In the genomic region with DNA sequence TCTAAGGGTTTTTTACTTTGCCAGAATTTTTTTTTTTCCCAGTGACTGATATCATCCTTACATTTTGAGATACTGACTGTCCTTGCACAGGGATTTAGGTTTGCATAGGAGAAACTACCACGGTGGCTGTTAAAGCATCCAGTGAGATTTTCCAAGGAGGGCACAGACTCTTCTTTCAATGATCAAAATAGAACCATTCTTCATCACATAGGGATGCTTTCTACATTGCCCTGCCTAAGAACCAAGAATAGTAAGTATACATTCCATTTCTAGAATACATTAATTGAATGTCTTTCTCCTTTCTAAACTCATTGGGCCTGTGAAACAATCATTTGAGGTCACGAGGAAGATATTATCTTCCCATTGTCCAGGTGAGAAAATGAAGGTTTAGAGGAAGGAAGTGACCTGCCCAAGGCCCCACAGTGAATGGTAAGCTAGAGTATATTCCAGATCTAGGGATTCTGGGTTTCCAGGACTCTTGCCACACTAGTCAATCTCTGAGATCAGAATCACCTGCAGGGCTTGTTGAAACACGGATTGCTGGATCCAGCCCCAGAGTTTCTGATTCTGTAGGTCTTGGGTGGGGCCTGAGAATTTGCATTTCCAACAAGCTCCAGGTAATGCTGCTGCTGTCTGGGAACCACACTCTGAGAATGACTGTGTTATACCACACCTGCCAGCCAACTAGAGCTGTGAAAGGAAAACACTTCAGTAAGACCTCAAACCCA, we compare ENCODE assay signal across 11 cellular contexts. TPM values are rescaled to one million over a fixed set of nuclear protein-coding genes. Genes with fewer than 3 reads are reported as not detected.
DNase-seq lines count a peak whose midpoint lies in the region; ATAC-seq, FAIRE-seq and TF ChIP-seq lines count a peak whose summit lies in the region.
"Had no signal": no experiment of that assay in that cellular context is flagged by ENCODE, and none has a peak within 500 bp of the region (broad histone marks: within the 10 kb centered on the region; RNA-seq: fewer than 3 reads in every experiment).

No MANE protein-coding gene starts in this region.

- H3K9me3 Mint-ChIP-seq in neural crest cell: no peaks in the 10 kb centered on the region

- no peaks in the 10 kb centered on the region for H3K9me3 ChIP-seq in RWPE2 (ENCODE audit: severe bottlenecking)
- H3K9me3 ChIP-seq in right atrium auricular region: no peaks in the 10 kb centered on the region
- H3K9me3 ChIP-seq in small intestine (ENCODE audit: control insufficient read depth, low read depth): no peaks in the 10 kb centered on the region
- H3K9me3 ChIP-seq: gastroesophageal sphincter had no signal

- ATAC-seq in GM19328 (IDR thresholded peaks at IDR 0.05; ENCODE audit: unreplicated experiment) (peak; percentile 4), HG02678 (IDR thresholded peaks at IDR 0.05; ENCODE audit: unreplicated experiment) (peak; percentile 47), RWPE2 (ENCODE audit: low read depth) (0 out of 3 replicates have a peak, but pooled peaks have one; percentile 7), HG03039 (IDR thresholded peaks at IDR 0.05; ENCODE audit: unreplicated experiment) (no peak)
- ATAC-seq: gastroesophageal sphincter had no signal

- H3K4me3 ChIP-seq in RWPE2 (ENCODE audit: severe bottlenecking) (no peak overlapping the region), right atrium auricular region (no peak overlapping the region), small intestine (ENCODE audit: low read depth in 1 of 2, low read length in 2 of 2) (no peak overlapping the region)
- H3K4me3 ChIP-seq: cardiac muscle cell, gastroesophageal sphincter had no signal

- no peak for FAIRE-seq in small intestine (lab: Jason Lieb, UNC)

- H3K36me3 ChIP-seq in RWPE2 (ENCODE audit: low read depth): no peaks in the 10 kb centered on the region
- H3K36me3 ChIP-seq in right atrium auricular region: no peaks in the 10 kb centered on the region
- no peaks in the 10 kb centered on the region for H3K36me3 ChIP-seq in small intestine (ENCODE audit: control insufficient read depth in 2 of 2, insufficient read depth in 2 of 2, low read length in 2 of 2)
- H3K36me3 ChIP-seq: cardiac muscle cell, gastroesophageal sphincter had no signal

- H3K27me3 ChIP-seq in RWPE2 (ENCODE audit: insufficient read depth, poor library complexity, severe bottlenecking) (no peaks in the 10 kb centered on the region), right atrium auricular region (no peaks in the 10 kb centered on the region), small intestine (ENCODE audit: control insufficient read depth in 2 of 2, insufficient read depth in 2 of 2, low read length in 2 of 2) (no peaks in the 10 kb centered on the region)
- H3K27me3 ChIP-seq: cardiac muscle cell had no signal

- no peaks in the 10 kb centered on the region for H3K36me3 Mint-ChIP-seq in neural crest cell (ENCODE audit: low read depth)

- WGBS in small intestine, 3 donors: 32 to 58% (median 40%) methylated on average over 3 of the region's 3 CpGs

- TF ChIP-seq CTCF in RWPE2 (IDR thresholded peaks at IDR 0.05; ENCODE audit: poor library complexity, severe bottlenecking) (no peak), neural crest cell (conservative IDR thresholded peaks at IDR 0.05) (no peak), right atrium auricular region (IDR thresholded peaks at IDR 0.05) (no peak)

- H3K27ac Mint-ChIP-seq in neural crest cell (ENCODE audit: unreplicated experiment): peak overlapping the region; percentile 91

- H3K4me1 Mint-ChIP-seq in neural crest cell: peaks cover 37% of the 10 kb centered on the region

- H3K4me1 ChIP-seq in RWPE2 (ENCODE audit: insufficient read depth, poor library complexity, severe bottlenecking) (peaks cover 24% of the 10 kb centered on the region), right atrium auricular region (no peaks in the 10 kb centered on the region), small intestine (ENCODE audit: control insufficient read depth in 2 of 2, insufficient read depth in 1 of 2, low read depth in 1 of 2, low read length in 1 of 2) (peaks cover 0 to 4% of the 10 kb centered on the region in 2 donors)
- H3K4me1 ChIP-seq: gastroesophageal sphincter had no signal

- no peak for DNase-seq in RWPE2 (ENCODE audit: low spot score)
- no peak for DNase-seq in neural crest cell (ENCODE audit: low read depth, low spot score)
- no peak for DNase-seq in right atrium auricular region (ENCODE audit: low spot score)
- DNase-seq in small intestine: no peak
- DNase-seq in NCI-H146 treated with DMSO at 0.1 percent for 48 hours (lab: John Stamatoyannopoulos, UW; ENCODE audit: unreplicated experiment): no peak
- DNase-seq: GOT3 had no signal

- H3K27me3 Mint-ChIP-seq in neural crest cell (ENCODE audit: low read depth): peaks cover 2% of the 10 kb centered on the region

- H3K27ac ChIP-seq in RWPE2 (ENCODE audit: poor library complexity, severe bottlenecking) (peak overlapping the region; percentile 58), right atrium auricular region (no peak overlapping the region), small intestine (ENCODE audit: low read depth in 1 of 2, low read length in 1 of 2) (peak overlapping the region in 1 of 2 donors; percentile 56)
- H3K27ac ChIP-seq: cardiac muscle cell, gastroesophageal sphincter had no signal

- peak overlapping the region; percentile 0 for H3K4me3 Mint-ChIP-seq in neural crest cell

RNA-seq across cellular contexts. Expression of a gene that starts 17.7 kb away (rescaled TPM):
- total RNA-seq in neural crest cell (0.44 and 1.3 TPM in 2 replicates), right atrium auricular region (1 to 10 TPM; 1.4 to 2.0 TPM)
- 1 to 10 TPM in 1 of 3 donors, under 1 TPM in 2; under 0.01 to 3.8 (median 0.95) TPM for polyA plus RNA-seq in small intestine
